12 cellular contexts compared by ENCODE assay signal in the genomic region with DNA sequence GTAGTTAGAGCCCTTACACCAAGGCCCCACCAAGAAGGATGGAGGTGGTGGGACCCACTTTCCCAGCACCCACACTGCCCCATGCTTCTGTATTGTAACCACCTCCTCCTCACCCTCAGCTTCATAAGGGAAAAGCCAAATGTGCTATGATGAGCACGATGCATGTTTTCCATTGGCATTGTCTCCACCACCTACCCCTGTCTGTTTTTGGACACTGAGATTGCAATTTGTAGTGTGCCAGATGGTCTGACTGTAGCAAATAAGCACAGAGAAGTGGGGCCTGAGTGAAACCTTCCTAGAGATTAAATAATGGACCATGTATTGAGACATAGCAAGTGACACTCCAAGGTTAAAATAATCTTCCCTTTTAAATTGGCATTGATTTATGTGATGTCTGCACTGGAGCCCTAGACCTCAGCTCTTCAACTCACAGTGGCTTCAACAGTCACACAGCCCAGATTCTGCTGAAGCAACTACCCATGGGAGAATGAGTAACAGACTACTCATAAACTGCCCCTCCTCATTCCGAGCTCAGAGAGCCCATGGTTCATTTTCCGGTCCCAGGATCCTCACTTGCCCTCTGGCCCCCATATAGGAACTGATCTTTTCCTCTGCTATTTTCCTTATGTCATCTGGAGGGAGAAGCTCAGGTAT.
A peak's percentile ranks its signal among the peaks of the same experiment; 100 is the strongest.
DNase-seq lines count a peak whose midpoint lies in the region; ATAC-seq and TF ChIP-seq lines count a peak whose summit lies in the region.
"Had no signal": no experiment of that assay in that cellular context is flagged by ENCODE, and none has a peak within 500 bp of the region (broad histone marks: within the 10 kb centered on the region; RNA-seq: fewer than 3 reads in every experiment).

No MANE protein-coding gene starts in this region.

- no peak overlapping the region for H3K4me3 ChIP-seq in BJ (ENCODE audit: low read depth, low read length)
- H3K4me3 ChIP-seq in astrocyte of the spinal cord (ENCODE audit: low read depth, low read length), result no peak overlapping the region

- no peaks in the 10 kb centered on the region for H3K36me3 ChIP-seq in BJ (ENCODE audit: control insufficient read depth, insufficient read depth, low read length)

- no peak for ATAC-seq in stimulated activated effector memory CD8-positive, alpha-beta T cell treated with anti-CD3 and anti-CD28 coated beads, Interleukin-12 subunit alpha, Interleukin-12 subunit beta, amount 100 ng/mL, for 72 hours
- ATAC-seq: natural killer cell had no signal

- no peaks in the 10 kb centered on the region for H3K27me3 ChIP-seq in BJ (ENCODE audit: control insufficient read depth, insufficient read depth, low read length)

- H3K4me1 Mint-ChIP-seq in stimulated activated effector memory CD8-positive, alpha-beta T cell treated with anti-CD3 and anti-CD28 coated beads, Interleukin-12 subunit alpha, Interleukin-12 subunit beta, amount 100 ng/mL, for 72 hours, result no peaks in the 10 kb centered on the region
- H3K4me1 Mint-ChIP-seq: natural killer cell had no signal

- no peaks in the 10 kb centered on the region for H3K36me3 Mint-ChIP-seq in stimulated activated effector memory CD8-positive, alpha-beta T cell treated with anti-CD3 and anti-CD28 coated beads, Interleukin-12 subunit alpha, Interleukin-12 subunit beta, amount 100 ng/mL, for 72 hours
- H3K36me3 Mint-ChIP-seq: natural killer cell had no signal

- CTCF ChIA-PET in BJ (lab: Yijun Ruan, JAX), result interaction anchor here (1.1 kb wide), 1 partner anchor 41 kb away, joined by 5 read pairs; no protein-coding TSS in a partner anchor

- H3K9me3 Mint-ChIP-seq in stimulated activated effector memory CD8-positive, alpha-beta T cell treated with anti-CD3 and anti-CD28 coated beads, Interleukin-12 subunit alpha, Interleukin-12 subunit beta, amount 100 ng/mL, for 72 hours, result no peaks in the 10 kb centered on the region
- H3K9me3 Mint-ChIP-seq: CD4-positive, alpha-beta T cell; natural killer cell had no signal

- DNase-seq in BJ (ENCODE audit: low read depth) (peak; percentile 9), HS-5 (ENCODE audit: low read depth) (peak; percentile 69), astrocyte of the spinal cord (ENCODE audit: low read depth, low spot score) (peak; percentile 30), kidney glomerular epithelial cell (lab: John Stamatoyannopoulos, UW) (peak; percentile 87), SKM-1 (lab: John Stamatoyannopoulos, UW; ENCODE audit: unreplicated experiment) (no peak), GDM1 (lab: John Stamatoyannopoulos, UW) (no peak)
- DNase-seq in stimulated activated effector memory CD8-positive, alpha-beta T cell treated with anti-CD3 and anti-CD28 coated beads, Interleukin-12 subunit alpha, Interleukin-12 subunit beta, amount 100 ng/mL, for 72 hours (ENCODE audit: low spot score in 2 of 2), result no peak
- DNase-seq in activated CD4-positive, CD25-positive, alpha-beta regulatory T cell (lab: John Stamatoyannopoulos, UW), result no peak
- DNase-seq: CD4-positive, alpha-beta T cell; H7; natural killer cell; stimulated activated CD4-positive, alpha-beta T cell treated with anti-CD3 and anti-CD28 coated beads, Interleukin-2, amount 100 ng/mL, for 48 hours had no signal

- no peak overlapping the region for H3K27ac Mint-ChIP-seq in stimulated activated effector memory CD8-positive, alpha-beta T cell treated with anti-CD3 and anti-CD28 coated beads, Interleukin-12 subunit alpha, Interleukin-12 subunit beta, amount 100 ng/mL, for 72 hours
- H3K27ac Mint-ChIP-seq: CD4-positive, alpha-beta T cell; natural killer cell had no signal

- in situ Hi-C loops in astrocyte of the spinal cord (cut with HindIII; ENCODE audit: low sequenced_read_pairs), result no loop called here

- H3K4me3 Mint-ChIP-seq in stimulated activated effector memory CD8-positive, alpha-beta T cell treated with anti-CD3 and anti-CD28 coated beads, Interleukin-12 subunit alpha, Interleukin-12 subunit beta, amount 100 ng/mL, for 72 hours, result no peak overlapping the region
- H3K4me3 Mint-ChIP-seq: CD4-positive, alpha-beta T cell; natural killer cell had no signal

- POLR2A ChIA-PET in BJ (lab: Charles Lee), result no interaction called here

- TF ChIP-seq CTCF in BJ (IDR thresholded peaks at IDR 0.05; ENCODE audit: insufficient read depth, low read depth, low read length) (no peak), astrocyte of the spinal cord (IDR thresholded peaks at IDR 0.05; ENCODE audit: low read depth, low read length) (no peak)

Comparison
In these comparisons a context has a peak if more than half of its experiments do, and no peak if none do; other contexts are left out.
1. DNase-seq: peak in BJ (single experiment), HS-5 (single experiment), astrocyte of the spinal cord (single experiment) and kidney glomerular epithelial cell (single experiment); none in stimulated activated effector memory CD8-positive, alpha-beta T cell treated with anti-CD3 and anti-CD28 coated beads, Interleukin-12 subunit alpha, Interleukin-12 subunit beta, amount 100 ng/mL, for 72 hours (0 of 2), SKM-1 (single experiment), GDM1 (single experiment) and activated CD4-positive, CD25-positive, alpha-beta regulatory T cell (0 of 4).